ENCODE assay signal across 24 cellular contexts in the genomic region with DNA sequence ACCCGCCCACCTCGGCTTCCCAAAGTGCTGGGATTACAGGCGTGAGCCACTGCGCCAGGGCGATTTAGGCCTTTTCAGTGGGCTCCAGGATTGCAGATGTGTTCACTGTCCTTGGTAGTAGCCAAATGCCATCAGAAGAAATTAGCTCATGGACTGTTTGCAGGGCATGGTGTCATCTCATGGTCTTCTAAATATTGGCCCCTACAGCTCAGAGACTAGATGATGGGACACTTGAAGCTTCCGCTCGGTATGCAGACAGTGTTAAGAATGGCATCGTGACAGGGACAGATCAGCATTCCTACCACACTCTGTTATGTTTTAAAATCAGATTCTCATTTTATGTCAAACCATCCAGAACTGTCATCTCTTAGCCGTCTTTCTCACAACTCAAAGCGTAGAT. TPM values are rescaled to one million over a fixed set of nuclear protein-coding genes. Genes with fewer than 3 reads are reported as not detected.
"Had no signal": no experiment of that assay in that cellular context is flagged by ENCODE, and none has a peak within 500 bp of the region (broad histone marks: within the 10 kb centered on the region; RNA-seq: fewer than 3 reads in every experiment).

No MANE protein-coding gene starts in this region.

- H3K36me3 ChIP-seq: gastrocnemius medialis, lower lobe of right lung had no signal

- H3K27ac ChIP-seq: coronary artery, epithelial cell of prostate, esophagus squamous epithelium, gastrocnemius medialis, heart right ventricle, lower lobe of right lung had no signal

- ATAC-seq: esophagus mucosa, gastrocnemius medialis, left colon, left lobe of liver, left ventricle myocardium superior, lower lobe of right lung, mucosa of descending colon had no signal

- H3K9me3 ChIP-seq: esophagus squamous epithelium, gastrocnemius medialis, heart right ventricle, lower lobe of right lung, mucosa of descending colon had no signal

- H3K9me3 Mint-ChIP-seq: endodermal cell, mesothelial cell of epicardium had no signal

- H3K4me1 ChIP-seq: gastrocnemius medialis had no signal

- H3K4me1 Mint-ChIP-seq: mesothelial cell of epicardium, naive B cell had no signal

- H3K36me3 Mint-ChIP-seq: mesothelial cell of epicardium, naive B cell had no signal

- H3K27me3 ChIP-seq: dorsolateral prefrontal cortex, esophagus squamous epithelium, gastrocnemius medialis, heart right ventricle had no signal

- H3K4me3 Mint-ChIP-seq: endodermal cell, mesothelial cell of epicardium, naive B cell had no signal

- H3K27ac Mint-ChIP-seq: endodermal cell, mesothelial cell of epicardium, naive B cell had no signal

- DNase-seq: dermis blood vessel endothelial cell; dorsolateral prefrontal cortex; effector CD4-positive, alpha-beta T cell; effector memory CD4-positive, alpha-beta T cell; endodermal cell; erythroblast; esophagus squamous epithelium; foreskin fibroblast; foreskin melanocyte; gastrocnemius medialis; heart right ventricle; hippocampal formation; left colon; left ventricle myocardium superior; lower lobe of right lung; mesenchymal stem cell; mucosa of descending colon; naive B cell had no signal

- H3K4me3 ChIP-seq: coronary artery, dorsolateral prefrontal cortex, esophagus squamous epithelium, gastrocnemius medialis, heart right ventricle, lower lobe of right lung, mucosa of descending colon had no signal

RNA-seq across cellular contexts. Expression of a gene that starts 24.8 kb away (rescaled TPM):
- total RNA-seq: myocyte had no signal
